2 cellular contexts compared by ENCODE assay signal in the genomic region with DNA sequence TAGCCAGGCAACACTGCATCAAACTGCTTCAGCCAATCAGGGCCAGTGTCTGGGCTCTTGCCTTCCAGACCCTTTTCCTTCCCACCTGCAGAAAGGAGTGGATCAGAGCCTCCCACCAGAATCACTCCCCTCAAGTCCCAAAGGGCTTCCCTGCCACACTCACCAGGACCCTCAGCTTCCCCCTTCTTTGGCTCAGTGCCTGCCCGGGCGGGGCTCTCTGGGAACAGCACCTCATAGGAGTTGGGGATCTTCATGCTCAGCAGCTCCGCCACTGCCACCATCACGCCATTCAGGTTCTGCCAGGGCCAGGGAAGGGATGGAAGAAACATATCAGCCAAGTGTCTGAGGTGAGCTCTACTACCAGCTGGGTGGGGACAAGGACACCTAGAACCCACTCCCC.
TF ChIP-seq lines count a peak whose summit lies in the region.

No MANE protein-coding gene starts in this region.

TF ChIP-seq in SK-N-SH, 30 proteins besides CTCF, POLR2A, EP300 and RAD21:
- TF ChIP-seq, protein P1, sequence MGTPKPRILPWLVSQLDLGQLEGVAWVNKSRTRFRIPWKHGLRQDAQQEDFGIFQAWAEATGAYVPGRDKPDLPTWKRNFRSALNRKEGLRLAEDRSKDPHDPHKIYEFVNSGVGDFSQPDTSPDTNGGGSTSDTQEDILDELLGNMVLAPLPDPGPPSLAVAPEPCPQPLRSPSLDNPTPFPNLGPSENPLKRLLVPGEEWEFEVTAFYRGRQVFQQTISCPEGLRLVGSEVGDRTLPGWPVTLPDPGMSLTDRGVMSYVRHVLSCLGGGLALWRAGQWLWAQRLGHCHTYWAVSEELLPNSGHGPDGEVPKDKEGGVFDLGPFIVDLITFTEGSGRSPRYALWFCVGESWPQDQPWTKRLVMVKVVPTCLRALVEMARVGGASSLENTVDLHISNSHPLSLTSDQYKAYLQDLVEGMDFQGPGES (IDR thresholded peaks at IDR 0.05; ENCODE audit: low read depth, low read length): no peak
- no peak for TF ChIP-seq TCF12 (IDR thresholded peaks at IDR 0.05)
- TF ChIP-seq, protein P2, sequence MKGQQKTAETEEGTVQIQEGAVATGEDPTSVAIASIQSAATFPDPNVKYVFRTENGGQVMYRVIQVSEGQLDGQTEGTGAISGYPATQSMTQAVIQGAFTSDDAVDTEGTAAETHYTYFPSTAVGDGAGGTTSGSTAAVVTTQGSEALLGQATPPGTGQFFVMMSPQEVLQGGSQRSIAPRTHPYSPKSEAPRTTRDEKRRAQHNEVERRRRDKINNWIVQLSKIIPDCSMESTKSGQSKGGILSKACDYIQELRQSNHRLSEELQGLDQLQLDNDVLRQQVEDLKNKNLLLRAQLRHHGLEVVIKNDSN (IDR thresholded peaks at IDR 0.05; ENCODE audit: borderline replicate concordance, low read depth): no peak
- TF ChIP-seq MAX (IDR thresholded peaks at IDR 0.05; ENCODE audit: low read depth): no peak
- no peak for TF ChIP-seq RCOR1 (IDR thresholded peaks at IDR 0.05; ENCODE audit: low read length)
- no peak for TF ChIP-seq FOXM1 (IDR thresholded peaks at IDR 0.05; ENCODE audit: low read depth)
- no peak for TF ChIP-seq EZH2phosphoT487 (IDR thresholded peaks at IDR 0.05; ENCODE audit: borderline replicate concordance, low read depth)
- TF ChIP-seq TEAD4 (IDR thresholded peaks at IDR 0.05; ENCODE audit: borderline replicate concordance, insufficient read depth): no peak
- no peak for TF ChIP-seq RXRA (IDR thresholded peaks at IDR 0.05; ENCODE audit: borderline replicate concordance, low read depth)
- no peak for TF ChIP-seq FOSL2 (IDR thresholded peaks at IDR 0.05; ENCODE audit: borderline replicate concordance, low read depth)
- no peak for TF ChIP-seq MXI1 (IDR thresholded peaks at IDR 0.05; ENCODE audit: low read depth, low read length)
- no peak for TF ChIP-seq NRF1 (IDR thresholded peaks at IDR 0.05; ENCODE audit: low read depth, low read length)

TF ChIP-seq in SK-N-SH treated with all-trans-retinoic acid at 6 μM for 48 hours, 23 proteins besides CTCF, POLR2A, EP300 and RAD21 (continued from another document):
- TF ChIP-seq POU6F1 (CRISPR knock-in tag; IDR thresholded peaks at IDR 0.05; ENCODE audit: borderline replicate concordance, low read depth) (no peak), ISL1 (CRISPR knock-in tag; IDR thresholded peaks at IDR 0.05) (no peak), ZNF8 (CRISPR knock-in tag; IDR thresholded peaks at IDR 0.05) (no peak), GLIS3 (CRISPR knock-in tag; IDR thresholded peaks at IDR 0.05) (no peak), CSRNP3 (CRISPR knock-in tag; IDR thresholded peaks at IDR 0.05) (no peak), PPARA (CRISPR knock-in tag; IDR thresholded peaks at IDR 0.05; ENCODE audit: borderline replicate concordance) (no peak), ZFP30 (CRISPR knock-in tag; IDR thresholded peaks at IDR 0.05) (no peak), RARB (CRISPR knock-in tag; IDR thresholded peaks at IDR 0.05) (no peak), SNAI2 (CRISPR knock-in tag; IDR thresholded peaks at IDR 0.05) (no peak), ZFP3 (CRISPR knock-in tag; IDR thresholded peaks at IDR 0.05) (no peak)
- TF ChIP-seq, protein P3, sequence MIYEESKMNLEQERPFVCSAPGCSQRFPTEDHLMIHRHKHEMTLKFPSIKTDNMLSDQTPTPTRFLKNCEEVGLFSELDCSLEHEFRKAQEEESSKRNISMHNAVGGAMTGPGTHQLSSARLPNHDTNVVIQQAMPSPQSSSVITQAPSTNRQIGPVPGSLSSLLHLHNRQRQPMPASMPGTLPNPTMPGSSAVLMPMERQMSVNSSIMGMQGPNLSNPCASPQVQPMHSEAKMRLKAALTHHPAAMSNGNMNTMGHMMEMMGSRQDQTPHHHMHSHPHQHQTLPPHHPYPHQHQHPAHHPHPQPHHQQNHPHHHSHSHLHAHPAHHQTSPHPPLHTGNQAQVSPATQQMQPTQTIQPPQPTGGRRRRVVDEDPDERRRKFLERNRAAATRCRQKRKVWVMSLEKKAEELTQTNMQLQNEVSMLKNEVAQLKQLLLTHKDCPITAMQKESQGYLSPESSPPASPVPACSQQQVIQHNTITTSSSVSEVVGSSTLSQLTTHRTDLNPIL (CRISPR knock-in tag; IDR thresholded peaks at IDR 0.05; ENCODE audit: low read depth): no peak
- TF ChIP-seq, protein P4, sequence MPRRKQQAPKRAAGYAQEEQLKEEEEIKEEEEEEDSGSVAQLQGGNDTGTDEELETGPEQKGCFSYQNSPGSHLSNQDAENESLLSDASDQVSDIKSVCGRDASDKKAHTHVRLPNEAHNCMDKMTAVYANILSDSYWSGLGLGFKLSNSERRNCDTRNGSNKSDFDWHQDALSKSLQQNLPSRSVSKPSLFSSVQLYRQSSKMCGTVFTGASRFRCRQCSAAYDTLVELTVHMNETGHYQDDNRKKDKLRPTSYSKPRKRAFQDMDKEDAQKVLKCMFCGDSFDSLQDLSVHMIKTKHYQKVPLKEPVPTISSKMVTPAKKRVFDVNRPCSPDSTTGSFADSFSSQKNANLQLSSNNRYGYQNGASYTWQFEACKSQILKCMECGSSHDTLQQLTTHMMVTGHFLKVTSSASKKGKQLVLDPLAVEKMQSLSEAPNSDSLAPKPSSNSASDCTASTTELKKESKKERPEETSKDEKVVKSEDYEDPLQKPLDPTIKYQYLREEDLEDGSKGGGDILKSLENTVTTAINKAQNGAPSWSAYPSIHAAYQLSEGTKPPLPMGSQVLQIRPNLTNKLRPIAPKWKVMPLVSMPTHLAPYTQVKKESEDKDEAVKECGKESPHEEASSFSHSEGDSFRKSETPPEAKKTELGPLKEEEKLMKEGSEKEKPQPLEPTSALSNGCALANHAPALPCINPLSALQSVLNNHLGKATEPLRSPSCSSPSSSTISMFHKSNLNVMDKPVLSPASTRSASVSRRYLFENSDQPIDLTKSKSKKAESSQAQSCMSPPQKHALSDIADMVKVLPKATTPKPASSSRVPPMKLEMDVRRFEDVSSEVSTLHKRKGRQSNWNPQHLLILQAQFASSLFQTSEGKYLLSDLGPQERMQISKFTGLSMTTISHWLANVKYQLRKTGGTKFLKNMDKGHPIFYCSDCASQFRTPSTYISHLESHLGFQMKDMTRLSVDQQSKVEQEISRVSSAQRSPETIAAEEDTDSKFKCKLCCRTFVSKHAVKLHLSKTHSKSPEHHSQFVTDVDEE (CRISPR knock-in tag; IDR thresholded peaks at IDR 0.05): no peak
- TF ChIP-seq, protein P5, sequence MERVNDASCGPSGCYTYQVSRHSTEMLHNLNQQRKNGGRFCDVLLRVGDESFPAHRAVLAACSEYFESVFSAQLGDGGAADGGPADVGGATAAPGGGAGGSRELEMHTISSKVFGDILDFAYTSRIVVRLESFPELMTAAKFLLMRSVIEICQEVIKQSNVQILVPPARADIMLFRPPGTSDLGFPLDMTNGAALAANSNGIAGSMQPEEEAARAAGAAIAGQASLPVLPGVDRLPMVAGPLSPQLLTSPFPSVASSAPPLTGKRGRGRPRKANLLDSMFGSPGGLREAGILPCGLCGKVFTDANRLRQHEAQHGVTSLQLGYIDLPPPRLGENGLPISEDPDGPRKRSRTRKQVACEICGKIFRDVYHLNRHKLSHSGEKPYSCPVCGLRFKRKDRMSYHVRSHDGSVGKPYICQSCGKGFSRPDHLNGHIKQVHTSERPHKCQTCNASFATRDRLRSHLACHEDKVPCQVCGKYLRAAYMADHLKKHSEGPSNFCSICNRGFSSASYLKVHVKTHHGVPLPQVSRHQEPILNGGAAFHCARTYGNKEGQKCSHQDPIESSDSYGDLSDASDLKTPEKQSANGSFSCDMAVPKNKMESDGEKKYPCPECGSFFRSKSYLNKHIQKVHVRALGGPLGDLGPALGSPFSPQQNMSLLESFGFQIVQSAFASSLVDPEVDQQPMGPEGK (CRISPR knock-in tag; IDR thresholded peaks at IDR 0.05; ENCODE audit: borderline replicate concordance): no peak
